ENCODE assay signal across 15 cellular contexts in the genomic region with DNA sequence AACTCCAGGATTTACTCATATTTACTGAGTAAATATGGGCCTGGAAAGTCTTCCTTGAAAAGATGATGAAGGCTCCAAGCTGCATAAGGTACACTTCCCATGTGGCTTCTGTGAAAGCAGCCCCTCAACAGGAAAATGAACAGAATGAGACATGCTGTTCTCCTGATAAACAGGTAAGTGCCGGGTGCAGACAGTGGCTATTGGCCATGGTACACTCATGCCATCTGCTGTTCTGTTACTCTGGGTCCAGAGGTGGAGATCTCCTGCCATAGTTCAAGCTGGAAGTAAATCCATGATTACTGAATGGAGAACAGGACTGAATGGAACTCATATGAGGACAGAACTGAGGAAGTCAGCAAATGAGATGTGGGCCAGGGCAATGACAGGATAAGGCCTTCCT.
DNase-seq lines count a peak whose midpoint lies in the region; ATAC-seq, FAIRE-seq and TF ChIP-seq lines count a peak whose summit lies in the region.
"Had no signal": no experiment of that assay in that cellular context is flagged by ENCODE, and none has a peak within 500 bp of the region (broad histone marks: within the 10 kb centered on the region; RNA-seq: fewer than 3 reads in every experiment).

No MANE protein-coding gene starts in this region.

- no peak overlapping the region for H3K4me2 ChIP-seq in A549

- TF ChIP-seq CTCF in A549 (IDR thresholded peaks at IDR 0.05) (no peak), coronary artery (IDR thresholded peaks at IDR 0.05) (no peak), CD14-positive monocyte (IDR thresholded peaks at IDR 0.05) (no peak), suprapubic skin (IDR thresholded peaks at IDR 0.05) (no peak)

- TF ChIP-seq EP300 in A549 (IDR thresholded peaks at IDR 0.05), result no peak
- no peak for TF ChIP-seq EP300 in suprapubic skin (IDR thresholded peaks at IDR 0.05)

- H3K27ac Mint-ChIP-seq in CD14-positive monocyte (no peak overlapping the region), T-cell (no peak overlapping the region)
- H3K27ac Mint-ChIP-seq: activated T-cell treated with anti-CD3 and anti-CD28 coated beads, Interleukin-2, amount 50 U/mL, for 24 hours had no signal

- H3K27me3 Mint-ChIP-seq in CD14-positive monocyte (ENCODE audit: low read depth in 3 of 3) (peaks cover 0 to 2% (median 0%) of the 10 kb centered on the region in 3 donors), T-cell (peaks cover 0 to 3% of the 10 kb centered on the region in 2 donors)
- H3K27me3 Mint-ChIP-seq: activated T-cell treated with anti-CD3 and anti-CD28 coated beads, Interleukin-2, amount 50 U/mL, for 24 hours had no signal

- DNase-seq in A549 (ENCODE audit: low read depth in 1 of 2, low spot score in 1 of 2), result peak; percentile 20 to 41
- peak; percentile 25 for DNase-seq in M059J (ENCODE audit: low read depth)
- no peak for DNase-seq in coronary artery (ENCODE audit: low spot score)
- DNase-seq in midbrain (lab: John Stamatoyannopoulos, UW), result peak; percentile 24
- no peak for DNase-seq in CD14-positive monocyte (ENCODE audit: low spot score)
- no peak for DNase-seq in suprapubic skin (ENCODE audit: low spot score in 2 of 2)
- no peak for DNase-seq in T-cell
- DNase-seq: activated T-cell treated with anti-CD3 and anti-CD28 coated beads, Interleukin-2, amount 50 U/mL, for 24 hours; Kasumi-1; NCI-H446; sigmoid colon had no signal

- no peak overlapping the region for H3K4me3 ChIP-seq in A549
- H3K4me3 ChIP-seq in coronary artery, result no peak overlapping the region
- no peak overlapping the region for H3K4me3 ChIP-seq in suprapubic skin
- H3K4me3 ChIP-seq: sigmoid colon, upper lobe of left lung had no signal

- intact Hi-C loops in CD14-positive monocyte (cut with micrococcal nuclease), result no loop called here

- CTCF ChIA-PET in A549 (lab: Yijun Ruan, JAX) (interaction anchor here (0.8 to 2.2 kb wide), 7 partner anchors 19 to 517 kb away, joined by 3 to 13 read pairs (median 4); no protein-coding TSS in a partner anchor), T-cell (lab: Charles Lee) (no interaction called here)

- no peak for TF ChIP-seq POLR2A in A549 (IDR thresholded peaks at IDR 0.05; ENCODE audit: low read length)
- no peak for TF ChIP-seq POLR2A in suprapubic skin (IDR thresholded peaks at IDR 0.05)

- H3K9me3 ChIP-seq in A549 (peaks cover 8% of the 10 kb centered on the region), suprapubic skin (no peaks in the 10 kb centered on the region)
- H3K9me3 ChIP-seq: sigmoid colon had no signal

- H3K4me1 Mint-ChIP-seq in CD14-positive monocyte, result no peaks in the 10 kb centered on the region
- no peaks in the 10 kb centered on the region for H3K4me1 Mint-ChIP-seq in T-cell

- no peaks in the 10 kb centered on the region for H3K36me3 Mint-ChIP-seq in CD14-positive monocyte
- no peaks in the 10 kb centered on the region for H3K36me3 Mint-ChIP-seq in T-cell

- H3K36me3 ChIP-seq in suprapubic skin, result no peaks in the 10 kb centered on the region
- H3K36me3 ChIP-seq: sigmoid colon, upper lobe of left lung had no signal

- POLR2A ChIA-PET in A549 (lab: Yijun Ruan, JAX) (no interaction called here), T-cell (lab: Charles Lee) (no interaction called here)

- H3K27ac ChIP-seq in A549 (peak overlapping the region in 1 of 2 experiments; percentile 33; a peak in 1 of 6 replicates), coronary artery (peak overlapping the region; percentile 17 to 69), suprapubic skin (no peak overlapping the region)
- H3K27ac ChIP-seq: sigmoid colon, upper lobe of left lung had no signal

- peak; percentile 47 to 58 for TF ChIP-seq RAD21 in A549 (conservative IDR thresholded peaks at IDR 0.05 in 1 of 2, IDR thresholded peaks at IDR 0.05 in 1 of 2)

- ATAC-seq in A549, result peak in 1 of 2 experiments; percentile 76; a peak in 3 of 6 replicates
- no peak for ATAC-seq in T-cell (replicated peaks in 1 of 4)
- no peak for ATAC-seq in GM21528 (IDR thresholded peaks at IDR 0.05; ENCODE audit: low FRiP score, unreplicated experiment)
- ATAC-seq: activated CD4-positive, CD25-positive, alpha-beta regulatory T cell treated with anti-CD3 and anti-CD28 coated beads, Interleukin-2, amount 50 U/mL, for 24 hours had no signal

- H3K9me3 Mint-ChIP-seq in CD14-positive monocyte, result peaks cover 0 to 10% (median 5%) of the 10 kb centered on the region in 7 donors
- peaks cover 0 to 4% (median 4%) of the 10 kb centered on the region in 3 donors for H3K9me3 Mint-ChIP-seq in T-cell

- no peak overlapping the region for H3K4me3 Mint-ChIP-seq in CD14-positive monocyte
- no peak overlapping the region for H3K4me3 Mint-ChIP-seq in T-cell
- H3K4me3 Mint-ChIP-seq: activated T-cell treated with anti-CD3 and anti-CD28 coated beads, Interleukin-2, amount 50 U/mL, for 24 hours had no signal

- H3K4me1 ChIP-seq in A549, result peaks cover 11% of the 10 kb centered on the region
- H3K4me1 ChIP-seq in suprapubic skin, result peaks cover 5% of the 10 kb centered on the region
- H3K4me1 ChIP-seq: sigmoid colon, upper lobe of left lung had no signal

- H3K27me3 ChIP-seq in suprapubic skin, result no peaks in the 10 kb centered on the region
- H3K27me3 ChIP-seq: sigmoid colon, upper lobe of left lung had no signal

- 88% methylated on average over 1 of the region's 1 CpG for WGBS in A549 (ENCODE audit: missing lambda C conversion rate)
- WGBS in suprapubic skin, result 43% methylated on average over 1 of the region's 1 CpG

- FAIRE-seq in A549 (lab: Jason Lieb, UNC), result no peak
- FAIRE-seq: astrocyte had no signal

TF ChIP-seq in A549, 52 proteins besides CTCF, POLR2A, EP300 and RAD21:
- no peak for TF ChIP-seq CEBPB (IDR thresholded peaks at IDR 0.05)
- peak; percentile 45 for TF ChIP-seq SMC3 (IDR thresholded peaks at IDR 0.05)
- TF ChIP-seq HOXB5 (CRISPR knock-in tag; IDR thresholded peaks at IDR 0.05), result no peak

Comparison
In these comparisons a context has a peak if more than half of its experiments do, and no peak if none do; other contexts are left out.
1. DNase-seq: peak in A549 (2 of 2), M059J (single experiment) and midbrain (single experiment); none in coronary artery (single experiment), CD14-positive monocyte (single experiment), suprapubic skin (0 of 2) and T-cell (0 of 34).